Comparison of ENCODE assay signal across 1 cellular context in genomic region chr16:73149329-73149728, GRCh38.
TF ChIP-seq lines count a peak whose summit lies in the region.

No MANE protein-coding gene starts in this region.

TF ChIP-seq in HepG2, 621 proteins besides CTCF, POLR2A, EP300 and RAD21 (continued from another document and continues in another):
- no peak for TF ChIP-seq FUBP1 (CRISPR knock-in tag; IDR thresholded peaks at IDR 0.05; ENCODE audit: borderline replicate concordance)
- TF ChIP-seq SIX1 (CRISPR knock-in tag; IDR thresholded peaks at IDR 0.05; ENCODE audit: borderline replicate concordance) = no peak
- 0 out of 2 replicates have a peak, but pooled peaks have one; percentile 23 for TF ChIP-seq ZGPAT (CRISPR knock-in tag; IDR thresholded peaks at IDR 0.05)
- no peak for TF ChIP-seq JUNB (CRISPR knock-in tag; IDR thresholded peaks at IDR 0.05; ENCODE audit: borderline replicate concordance)
- TF ChIP-seq RXRA (CRISPR knock-in tag; IDR thresholded peaks at IDR 0.05) = no peak
- no peak for TF ChIP-seq THAP8 (CRISPR knock-in tag; IDR thresholded peaks at IDR 0.05; ENCODE audit: borderline replicate concordance)
- no peak for TF ChIP-seq ZNF761 (CRISPR knock-in tag; conservative IDR thresholded peaks at IDR 0.05)
- TF ChIP-seq PATZ1 (CRISPR knock-in tag; IDR thresholded peaks at IDR 0.05) = no peak
- TF ChIP-seq ZNF850 (CRISPR knock-in tag; conservative IDR thresholded peaks at IDR 0.05) = no peak
- TF ChIP-seq ERF (CRISPR knock-in tag; IDR thresholded peaks at IDR 0.05) = 0 out of 2 replicates have a peak, but pooled peaks have one; percentile 38
- TF ChIP-seq ZNF251 (CRISPR knock-in tag; IDR thresholded peaks at IDR 0.05) = no peak
- TF ChIP-seq KLF12 (CRISPR knock-in tag; IDR thresholded peaks at IDR 0.05; ENCODE audit: borderline replicate concordance) = no peak
- TF ChIP-seq HOXD1 (CRISPR knock-in tag; IDR thresholded peaks at IDR 0.05) = no peak
- no peak for TF ChIP-seq TFE3 (CRISPR knock-in tag; IDR thresholded peaks at IDR 0.05)
- TF ChIP-seq SPEN (CRISPR knock-in tag; IDR thresholded peaks at IDR 0.05; ENCODE audit: low read depth) = no peak; the same call in 1 of the 2 replicates
- TF ChIP-seq ZFP41 (CRISPR knock-in tag; IDR thresholded peaks at IDR 0.05; ENCODE audit: borderline replicate concordance) = no peak
- TF ChIP-seq TP53 (CRISPR knock-in tag; conservative IDR thresholded peaks at IDR 0.05) = no peak
- TF ChIP-seq REL (CRISPR knock-in tag; conservative IDR thresholded peaks at IDR 0.05) = no peak
- no peak for TF ChIP-seq ZBTB26 (CRISPR knock-in tag; IDR thresholded peaks at IDR 0.05; ENCODE audit: borderline replicate concordance)
- no peak for TF ChIP-seq TBP (CRISPR knock-in tag; IDR thresholded peaks at IDR 0.05)
- no peak for TF ChIP-seq ZFAT (CRISPR knock-in tag; conservative IDR thresholded peaks at IDR 0.05)
- peak; percentile 72; the same call in 1 of the 2 replicates for TF ChIP-seq SALL1 (CRISPR knock-in tag; IDR thresholded peaks at IDR 0.05)
- no peak for TF ChIP-seq ZMYM2 (CRISPR knock-in tag; IDR thresholded peaks at IDR 0.05)
- no peak for TF ChIP-seq ZNF562 (CRISPR knock-in tag; IDR thresholded peaks at IDR 0.05; ENCODE audit: borderline replicate concordance)
- no peak for TF ChIP-seq SRF (IDR thresholded peaks at IDR 0.05; ENCODE audit: low read depth, low read length)
- no peak for TF ChIP-seq ZBTB8A (CRISPR knock-in tag; IDR thresholded peaks at IDR 0.05; ENCODE audit: borderline replicate concordance, low read depth)
- no peak for TF ChIP-seq FOSL1 (CRISPR knock-in tag; IDR thresholded peaks at IDR 0.05; ENCODE audit: borderline replicate concordance)
- no peak for TF ChIP-seq FIP1L1 (IDR thresholded peaks at IDR 0.05; ENCODE audit: borderline replicate concordance, insufficient read depth, low read depth, low read length)
- no peak for TF ChIP-seq ZNF883 (CRISPR knock-in tag; IDR thresholded peaks at IDR 0.05; ENCODE audit: not compliant biosample characterization)
- TF ChIP-seq ZNF747 (CRISPR knock-in tag; IDR thresholded peaks at IDR 0.05; ENCODE audit: borderline replicate concordance) = no peak
- TF ChIP-seq ZNF460 (CRISPR knock-in tag; IDR thresholded peaks at IDR 0.05; ENCODE audit: borderline replicate concordance) = no peak
- TF ChIP-seq SATB2 (CRISPR knock-in tag; IDR thresholded peaks at IDR 0.05) = peak; percentile 80; the same call in 1 of the 2 replicates
- no peak for TF ChIP-seq ARID2 (CRISPR knock-in tag; IDR thresholded peaks at IDR 0.05; ENCODE audit: borderline replicate concordance)
- no peak for TF ChIP-seq JDP2 (CRISPR knock-in tag; IDR thresholded peaks at IDR 0.05; ENCODE audit: borderline replicate concordance)
- TF ChIP-seq ZNF574 (CRISPR knock-in tag; IDR thresholded peaks at IDR 0.05) = no peak
- TF ChIP-seq DNMT1 (CRISPR knock-in tag; IDR thresholded peaks at IDR 0.05) = no peak
- TF ChIP-seq ZFY (CRISPR knock-in tag; IDR thresholded peaks at IDR 0.05) = no peak
- TF ChIP-seq GATAD2A (CRISPR knock-in tag; IDR thresholded peaks at IDR 0.05) = peak; percentile 50; the same call in 1 of the 2 replicates
- TF ChIP-seq ZNF646 (CRISPR knock-in tag; IDR thresholded peaks at IDR 0.05) = peak; percentile 55; the same call in 1 of the 2 replicates
- peak; percentile 47; the same call in 1 of the 2 replicates for TF ChIP-seq FOXP4 (CRISPR knock-in tag; IDR thresholded peaks at IDR 0.05)
- no peak for TF ChIP-seq SIN3A (IDR thresholded peaks at IDR 0.05; ENCODE audit: borderline replicate concordance, low read depth, low read length)
- no peak for TF ChIP-seq NR3C1 (CRISPR knock-in tag; IDR thresholded peaks at IDR 0.05)
- TF ChIP-seq ZNF644 (CRISPR knock-in tag; IDR thresholded peaks at IDR 0.05; ENCODE audit: low read depth) = 0 out of 2 replicates have a peak, but pooled peaks have one; percentile 25
